Comparison of ENCODE assay signal across 10 cellular contexts in the genomic region with DNA sequence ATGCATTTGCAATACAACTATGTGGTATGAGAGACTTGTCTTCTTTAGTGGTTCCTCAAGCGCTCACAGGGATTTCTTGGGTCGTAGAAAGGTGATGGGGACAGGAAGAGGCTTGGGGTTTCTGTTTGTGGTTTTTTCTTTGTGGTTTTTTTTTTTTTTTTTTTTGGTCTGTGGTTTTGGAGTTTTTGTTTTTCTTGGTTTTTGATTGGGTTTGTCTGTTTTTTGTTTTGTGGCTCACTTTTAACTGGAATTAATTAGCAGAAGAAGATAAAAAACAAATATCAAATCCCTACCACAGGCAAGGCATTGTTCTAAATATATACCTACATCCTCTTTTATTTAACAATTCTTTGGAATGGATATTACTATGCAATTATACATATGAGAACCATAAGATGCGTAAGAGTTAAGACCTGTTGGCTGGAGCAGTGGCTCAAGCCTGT. TPM values are rescaled to one million over a fixed set of nuclear protein-coding genes. Genes with fewer than 3 reads are reported as not detected.
DNase-seq lines count a peak whose midpoint lies in the region; ATAC-seq and TF ChIP-seq lines count a peak whose summit lies in the region.
"Had no signal": no experiment of that assay in that cellular context is flagged by ENCODE, and none has a peak within 500 bp of the region (broad histone marks: within the 10 kb centered on the region; RNA-seq: fewer than 3 reads in every experiment).

No MANE protein-coding gene starts in this region.

- peaks cover 6% of the 10 kb centered on the region for H3K36me3 Mint-ChIP-seq in activated CD8-positive, alpha-beta T cell treated with anti-CD3 and anti-CD28 coated beads, Interleukin-2, amount 10 ng/mL, durations not matched to agents 7 days and 5 days (ENCODE audit: low read depth)

- H3K27ac ChIP-seq in Karpas-422 (ENCODE audit: low read length), result no peak overlapping the region
- H3K27ac ChIP-seq: 22Rv1, VCaP had no signal

- H3K79me2 ChIP-seq in Karpas-422 (ENCODE audit: low read length), result no peaks in the 10 kb centered on the region; the same call in 1 of the 2 replicates

- peak; percentile 81 for ATAC-seq in activated CD8-positive, alpha-beta T cell treated with anti-CD3 and anti-CD28 coated beads, Interleukin-2, amount 10 ng/mL, durations not matched to agents 7 days and 5 days
- ATAC-seq in HG02763 (IDR thresholded peaks at IDR 0.05; ENCODE audit: unreplicated experiment) (no peak), HG03196 (IDR thresholded peaks at IDR 0.05; ENCODE audit: unreplicated experiment) (no peak)

- H3K4me2 ChIP-seq in Karpas-422 (ENCODE audit: low read depth, low read length, poor library complexity, severe bottlenecking), result no peak overlapping the region

- no peaks in the 10 kb centered on the region for H3K27me3 ChIP-seq in Karpas-422 (ENCODE audit: low read length)

- H2AFZ ChIP-seq in Karpas-422 (ENCODE audit: low read length), result no peak overlapping the region

- peaks cover 6% of the 10 kb centered on the region for H3K9me3 Mint-ChIP-seq in activated CD8-positive, alpha-beta T cell treated with anti-CD3 and anti-CD28 coated beads, Interleukin-2, amount 10 ng/mL, durations not matched to agents 7 days and 5 days (ENCODE audit: insufficient read depth)

- CTCF ChIA-PET in activated CD8-positive, alpha-beta T cell treated with anti-CD3 and anti-CD28 coated beads, Interleukin-2, amount 10 ng/mL, durations not matched to agents 7 days and 5 days (lab: Charles Lee), result interaction anchor here (2.4 kb wide), 1 partner anchor 156 kb away, joined by 7 read pairs; no protein-coding TSS in a partner anchor
- CTCF ChIA-PET in HEK293T (lab: Yijun Ruan, JAX), result interaction anchor here (0.7 kb wide), 1 partner anchor 135 kb away, joined by 3 read pairs; no protein-coding TSS in a partner anchor

- peaks cover 29% of the 10 kb centered on the region for H3K4me1 Mint-ChIP-seq in activated CD8-positive, alpha-beta T cell treated with anti-CD3 and anti-CD28 coated beads, Interleukin-2, amount 10 ng/mL, durations not matched to agents 7 days and 5 days (ENCODE audit: low read depth)

- H3K27me3 Mint-ChIP-seq in activated CD8-positive, alpha-beta T cell treated with anti-CD3 and anti-CD28 coated beads, Interleukin-2, amount 10 ng/mL, durations not matched to agents 7 days and 5 days (ENCODE audit: low read depth), result peaks cover 61% of the 10 kb centered on the region

- POLR2A ChIA-PET in activated CD8-positive, alpha-beta T cell treated with anti-CD3 and anti-CD28 coated beads, Interleukin-2, amount 10 ng/mL, durations not matched to agents 7 days and 5 days (lab: Charles Lee), result no interaction called here
- POLR2A ChIA-PET in HEK293T (lab: Yijun Ruan, JAX), result no interaction called here

- H3K27ac Mint-ChIP-seq in activated CD8-positive, alpha-beta T cell treated with anti-CD3 and anti-CD28 coated beads, Interleukin-2, amount 10 ng/mL, durations not matched to agents 7 days and 5 days, result peak overlapping the region; percentile 98

- DNase-seq in NK-92 treated with Interleukin-12 subunit alpha and Interleukin-12 subunit beta, amount 100 ng/mL, for 24 hours (lab: John Stamatoyannopoulos, UW), result peak; percentile 20
- DNase-seq in NK-92 (lab: John Stamatoyannopoulos, UW; ENCODE audit: unreplicated experiment) (no peak), Karpas-422 (peak; percentile 46), non-pigmented ciliary epithelial cell (ENCODE audit: low read depth) (peak; percentile 28), HEK293T (ENCODE audit: extremely low spot score) (no peak)
- DNase-seq in activated CD8-positive, alpha-beta T cell treated with anti-CD3 and anti-CD28 coated beads, Interleukin-2, amount 10 ng/mL, durations not matched to agents 7 days and 5 days, result peak; percentile 65

- H3K4me3 ChIP-seq in Karpas-422 (ENCODE audit: low read length), result no peak overlapping the region

- H3K36me3 ChIP-seq in Karpas-422 (ENCODE audit: insufficient read depth, low read length), result no peaks in the 10 kb centered on the region

- H3K9ac ChIP-seq in Karpas-422 (ENCODE audit: low read length), result no peak overlapping the region

- H3K9me2 ChIP-seq in Karpas-422 (replicated peaks; ENCODE audit: insufficient read depth, low read length), result no peaks in the 10 kb centered on the region

- peak overlapping the region; percentile 82 for H3K4me3 Mint-ChIP-seq in activated CD8-positive, alpha-beta T cell treated with anti-CD3 and anti-CD28 coated beads, Interleukin-2, amount 10 ng/mL, durations not matched to agents 7 days and 5 days

- no peaks in the 10 kb centered on the region for H4K20me1 ChIP-seq in Karpas-422 (ENCODE audit: insufficient read depth, low read depth, low read length)

- H3K4me1 ChIP-seq in Karpas-422 (ENCODE audit: low read length), result peaks cover 9% of the 10 kb centered on the region

- H3K9me3 ChIP-seq in Karpas-422 (ENCODE audit: low read length), result no peaks in the 10 kb centered on the region; the same call in 1 of the 2 replicates

TF ChIP-seq in HEK293T, 16 proteins besides CTCF, POLR2A, EP300 and RAD21:
- TF ChIP-seq L3MBTL2 (conservative IDR thresholded peaks at IDR 0.05) (no peak), ZNF384 (IDR thresholded peaks at IDR 0.05) (no peak), ARNT (IDR thresholded peaks at IDR 0.05) (no peak)

RNA-seq across cellular contexts. Expression of gene TTC28, which starts 5.5 kb away (rescaled TPM):
- total RNA-seq in Karpas-422 (2014; rRNA removed; shearing (Covaris generic); ENCODE audit: low replicate concordance), result 11.2 and 12.4 TPM in 2 replicates
- under 1 TPM; 0.18 to 0.23 TPM for total RNA-seq in activated CD8-positive, alpha-beta T cell treated with anti-CD3 and anti-CD28 coated beads, Interleukin-2, amount 10 ng/mL, durations not matched to agents 7 days and 5 days

Comparison
In these comparisons a context has a peak if more than half of its experiments do, and no peak if none do; other contexts are left out.
1. DNase-seq: peak in NK-92 treated with Interleukin-12 subunit alpha and Interleukin-12 subunit beta, amount 100 ng/mL, for 24 hours (single experiment), Karpas-422 (single experiment), activated CD8-positive, alpha-beta T cell treated with anti-CD3 and anti-CD28 coated beads, Interleukin-2, amount 10 ng/mL, durations not matched to agents 7 days and 5 days (single experiment) and non-pigmented ciliary epithelial cell (single experiment); none in NK-92 (single experiment) and HEK293T (single experiment).